In genomic region chr11:77967121-77967520, GRCh38 we compare ENCODE assay signal across 21 cellular contexts. TPM values are rescaled to one million over a fixed set of nuclear protein-coding genes. Genes with fewer than 3 reads are reported as not detected.
"Had no signal": no experiment of that assay in that cellular context is flagged by ENCODE, and none has a peak within 500 bp of the region (broad histone marks: within the 10 kb centered on the region; RNA-seq: fewer than 3 reads in every experiment).

No MANE protein-coding gene starts in this region.

- FAIRE-seq: RCC 7860 had no signal

- DNase-seq: IMR-90, Karpas-422, KG1, MG63, NCI-H1092, NCI-H1105 treated with DMSO at 0.1 percent for 48 hours, NCI-H1417 treated with DMSO at 0.1 percent for 48 hours, NCI-H146, NCI-H1694 treated with DMSO at 0.1 percent for 48 hours, NCI-H1930, NCI-H2171, NCI-H226, NCI-H446, NCI-H510A, NCI-H524 treated with DMSO at 0.1 percent for 48 hours, Right ventricle myocardium superior, RPMI8226, SIG-M5 had no signal

- H3K27ac ChIP-seq: SJSA1, SK-N-MC had no signal

RNA-seq across cellular contexts. Expression of gene KCTD14, which starts 56.0 kb away (rescaled TPM):
- total RNA-seq: Right ventricle myocardium superior had no signal
